Comparison of ENCODE assay signal across 1 cellular context in genomic region chr22:39091136-39092081, GRCh38.
TF ChIP-seq lines count a peak whose summit lies in the region.

No MANE protein-coding gene starts in this region.

TF ChIP-seq in H1, 55 proteins besides CTCF, POLR2A, EP300 and RAD21:
- no peak for TF ChIP-seq NANOG (IDR thresholded peaks at IDR 0.05; ENCODE audit: insufficient read depth, low read depth, low read length, poor library complexity, severe bottlenecking)
- no peak for TF ChIP-seq SAP30 (IDR thresholded peaks at IDR 0.05; ENCODE audit: insufficient read depth, insufficient replicate concordance, low read length)
- TF ChIP-seq TAF1 (IDR thresholded peaks at IDR 0.05; ENCODE audit: low read depth, low read length), result no peak
- TF ChIP-seq FOSL1 (IDR thresholded peaks at IDR 0.05; ENCODE audit: insufficient read depth, low read depth, low read length), result no peak
- no peak for TF ChIP-seq TCF12 (IDR thresholded peaks at IDR 0.05; ENCODE audit: low read depth, low read length)
